18 cellular contexts compared by ENCODE assay signal in the genomic region with DNA sequence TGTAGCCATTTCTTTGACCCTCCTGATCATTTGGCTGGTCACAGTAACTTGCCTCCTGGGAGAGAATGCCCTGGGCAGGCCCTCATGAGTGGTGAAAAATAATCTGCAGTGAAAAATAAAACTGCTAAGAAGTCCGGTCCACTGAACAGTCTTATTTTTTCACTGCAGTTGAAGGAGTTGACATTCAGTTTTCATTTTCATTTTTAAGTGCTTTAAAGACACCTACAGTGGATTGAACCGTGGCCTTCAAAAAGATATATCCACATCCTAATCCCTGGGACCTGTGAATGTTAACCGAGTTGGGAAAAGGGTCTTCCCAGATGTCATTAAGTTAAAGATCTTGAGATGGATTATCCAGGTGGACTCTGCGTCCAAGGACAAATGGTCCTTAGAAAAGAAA.
DNase-seq lines count a peak whose midpoint lies in the region; ATAC-seq, FAIRE-seq and TF ChIP-seq lines count a peak whose summit lies in the region.
"Had no signal": no experiment of that assay in that cellular context is flagged by ENCODE, and none has a peak within 500 bp of the region (broad histone marks: within the 10 kb centered on the region; RNA-seq: fewer than 3 reads in every experiment).

No MANE protein-coding gene starts in this region.

- FAIRE-seq in frontal cortex (lab: Jason Lieb, UNC) = no peak
- FAIRE-seq: A204.1, pancreas had no signal

- no peak for ATAC-seq in activated CD8-positive, alpha-beta T cell treated with anti-CD3 and anti-CD28 coated beads for 36 hours
- peak in 1 of 3 donors; percentile 43 for ATAC-seq in natural killer cell
- ATAC-seq: pancreas, Right ventricle myocardium inferior had no signal

- DNase-seq in activated T-cell treated with anti-CD3 and anti-CD28 coated beads, Interleukin-2, amount 50 U/mL, for 24 hours = no peak
- no peak for DNase-seq in activated T-cell treated with anti-CD3 and anti-CD28 coated beads, Interleukin-2, amount 50 U/mL, for 1 hour
- DNase-seq in GM13976 (ENCODE audit: low spot score) = peak; percentile 15
- DNase-seq in activated CD8-positive, alpha-beta T cell treated with anti-CD3 and anti-CD28 coated beads for 36 hours = no peak
- DNase-seq in natural killer cell = no peak
- DNase-seq in central memory CD4-positive, alpha-beta T cell = no peak
- no peak for DNase-seq in frontal cortex (ENCODE audit: low spot score in 2 of 2)
- DNase-seq in COLO668 (lab: John Stamatoyannopoulos, UW; ENCODE audit: unreplicated experiment) = no peak
- DNase-seq: activated effector memory CD4-positive, alpha-beta T cell treated with Interleukin-2 at 50 U/mL for 16 hours; C1 segment of cervical spinal cord; GF-D8; NCI-H1436; NCI-H2171 treated with DMSO at 0.1 percent for 48 hours; NCI-H69; pancreas; sigmoid colon had no signal

- peaks cover 7% of the 10 kb centered on the region for H3K27me3 Mint-ChIP-seq in activated T-cell treated with anti-CD3 and anti-CD28 coated beads, Interleukin-2, amount 50 U/mL, for 24 hours
- H3K27me3 Mint-ChIP-seq in activated CD8-positive, alpha-beta T cell treated with anti-CD3 and anti-CD28 coated beads for 36 hours = peaks cover 5% of the 10 kb centered on the region
- peaks cover 8 to 13% of the 10 kb centered on the region in 2 donors for H3K27me3 Mint-ChIP-seq in natural killer cell (ENCODE audit: low read depth in 2 of 2)

- TF ChIP-seq CTCF in GM13976 (IDR thresholded peaks at IDR 0.05; ENCODE audit: borderline replicate concordance, control extremely low read depth, extremely low read depth, insufficient read depth, missing control alignments) (no peak), natural killer cell (IDR thresholded peaks at IDR 0.05) (no peak)
- TF ChIP-seq CTCF in activated CD8-positive, alpha-beta T cell treated with anti-CD3 and anti-CD28 coated beads for 36 hours (IDR thresholded peaks at IDR 0.05) = no peak

- CTCF ChIA-PET in activated CD8-positive, alpha-beta T cell treated with anti-CD3 and anti-CD28 coated beads for 36 hours (lab: Charles Lee) = interaction anchor here (1.4 kb wide), 1 partner anchor 20 kb away, joined by 3 read pairs; no protein-coding TSS in a partner anchor

- intact Hi-C loops in activated CD8-positive, alpha-beta T cell treated with anti-CD3 and anti-CD28 coated beads for 36 hours (cut with micrococcal nuclease) = no loop called here
- intact Hi-C loops in natural killer cell (cut with micrococcal nuclease) = no loop called here

- POLR2A ChIA-PET in activated CD8-positive, alpha-beta T cell treated with anti-CD3 and anti-CD28 coated beads for 36 hours (lab: Charles Lee) = interaction anchor here (0.6 kb wide), 1 partner anchor 246 kb away, joined by 3 read pairs; no protein-coding TSS in a partner anchor

- no peaks in the 10 kb centered on the region for H3K9me3 Mint-ChIP-seq in activated T-cell treated with anti-CD3 and anti-CD28 coated beads, Interleukin-2, amount 50 U/mL, for 24 hours
- H3K9me3 Mint-ChIP-seq in activated CD8-positive, alpha-beta T cell treated with anti-CD3 and anti-CD28 coated beads for 36 hours = peaks cover 2% of the 10 kb centered on the region
- H3K9me3 Mint-ChIP-seq in natural killer cell = no peaks in the 10 kb centered on the region

- H3K36me3 Mint-ChIP-seq in activated T-cell treated with anti-CD3 and anti-CD28 coated beads, Interleukin-2, amount 50 U/mL, for 24 hours (ENCODE audit: low read depth) = no peaks in the 10 kb centered on the region
- no peaks in the 10 kb centered on the region for H3K36me3 Mint-ChIP-seq in activated CD8-positive, alpha-beta T cell treated with anti-CD3 and anti-CD28 coated beads for 36 hours (ENCODE audit: low read depth)
- H3K36me3 Mint-ChIP-seq in natural killer cell = no peaks in the 10 kb centered on the region

- H3K4me1 Mint-ChIP-seq in activated T-cell treated with anti-CD3 and anti-CD28 coated beads, Interleukin-2, amount 50 U/mL, for 24 hours (ENCODE audit: low read depth) = peaks cover 9% of the 10 kb centered on the region
- peaks cover 5% of the 10 kb centered on the region for H3K4me1 Mint-ChIP-seq in activated CD8-positive, alpha-beta T cell treated with anti-CD3 and anti-CD28 coated beads for 36 hours (ENCODE audit: low read depth)
- H3K4me1 Mint-ChIP-seq in natural killer cell = peaks cover 4 to 6% of the 10 kb centered on the region in 2 donors

- H3K27ac Mint-ChIP-seq in activated T-cell treated with anti-CD3 and anti-CD28 coated beads, Interleukin-2, amount 50 U/mL, for 24 hours = peak overlapping the region; percentile 14
- H3K27ac Mint-ChIP-seq in activated CD8-positive, alpha-beta T cell treated with anti-CD3 and anti-CD28 coated beads for 36 hours = peak overlapping the region; percentile 49
- H3K27ac Mint-ChIP-seq in natural killer cell = peak overlapping the region in 1 of 2 donors; percentile 77

- no peak overlapping the region for H3K4me3 Mint-ChIP-seq in activated T-cell treated with anti-CD3 and anti-CD28 coated beads, Interleukin-2, amount 50 U/mL, for 24 hours
- H3K4me3 Mint-ChIP-seq in activated CD8-positive, alpha-beta T cell treated with anti-CD3 and anti-CD28 coated beads for 36 hours = no peak overlapping the region
- H3K4me3 Mint-ChIP-seq in natural killer cell = peak overlapping the region; percentile 39

- in situ Hi-C loops in GM13976 (cut with MboI; ENCODE audit: low sequenced_read_pairs, unreplicated experiment) = no loop called here
